ENCODE assay signal across 1 cellular context in genomic region chr17:7214300-7215135, GRCh38.
A peak's percentile ranks its signal among the peaks of the same experiment; 100 is the strongest.
TF ChIP-seq lines count a peak whose summit lies in the region.

No MANE protein-coding gene starts in this region.

TF ChIP-seq in K562, 482 proteins besides CTCF, POLR2A, EP300 and RAD21 (continued from another document and continues in another):
- TF ChIP-seq ZFP91 (CRISPR knock-in tag; IDR thresholded peaks at IDR 0.05) (no peak), CHD2 (IDR thresholded peaks at IDR 0.05; ENCODE audit: low read depth, low read length) (0 out of 2 replicates have a peak, but pooled peaks have one; percentile 21), MTA1 (IDR thresholded peaks at IDR 0.05; ENCODE audit: borderline replicate concordance) (no peak), ZNF354B (CRISPR knock-in tag; IDR thresholded peaks at IDR 0.05) (no peak), SMC3 (conservative IDR thresholded peaks at IDR 0.05; ENCODE audit: insufficient read depth, low read depth, low read length) (no peak), NCOA4 (IDR thresholded peaks at IDR 0.05; ENCODE audit: partially characterized antibody) (no peak), NFXL1 (CRISPR knock-in tag; IDR thresholded peaks at IDR 0.05) (no peak), ZC3H11A (IDR thresholded peaks at IDR 0.05; ENCODE audit: low read depth, low read length) (no peak), ZNF785 (CRISPR knock-in tag; IDR thresholded peaks at IDR 0.05) (no peak), ZNF197 (CRISPR knock-in tag; IDR thresholded peaks at IDR 0.05; ENCODE audit: low read depth) (no peak), SETDB1 (IDR thresholded peaks at IDR 0.05; ENCODE audit: low read length) (no peak), HDAC8 (tag; IDR thresholded peaks at IDR 0.05) (no peak), VEZF1 (CRISPR knock-in tag; IDR thresholded peaks at IDR 0.05) (peak; percentile 92), SMARCA4 (IDR thresholded peaks at IDR 0.05) (no peak), E2F3 (CRISPR knock-in tag; IDR thresholded peaks at IDR 0.05) (peak; percentile 59; the same call in 1 of the 2 replicates), ZNF146 (CRISPR knock-in tag; IDR thresholded peaks at IDR 0.05; ENCODE audit: unreplicated experiment) (no peak), TCF7 (IDR thresholded peaks at IDR 0.05; ENCODE audit: borderline replicate concordance) (no peak), NFRKB (IDR thresholded peaks at IDR 0.05; ENCODE audit: low read depth) (no peak), MIER1 (IDR thresholded peaks at IDR 0.05; ENCODE audit: low read depth) (0 out of 2 replicates have a peak, but pooled peaks have one; percentile 13), SPI1 (IDR thresholded peaks at IDR 0.05; ENCODE audit: borderline replicate concordance, low read depth, low read length) (0 out of 2 replicates have a peak, but pooled peaks have one; percentile 18), ELK3 (CRISPR knock-in tag; IDR thresholded peaks at IDR 0.05) (no peak), NCOA1 (IDR thresholded peaks at IDR 0.05; ENCODE audit: low read depth) (no peak), SIN3A (IDR thresholded peaks at IDR 0.05; ENCODE audit: borderline replicate concordance in 2 of 2, control insufficient read depth in 1 of 2, low read depth in 2 of 2, low read length in 2 of 2) (no peak), ARHGAP35 (IDR thresholded peaks at IDR 0.05; ENCODE audit: partially characterized antibody) (no peak), ZNF134 (CRISPR knock-in tag; conservative IDR thresholded peaks at IDR 0.05) (no peak), ZNF174 (CRISPR knock-in tag; IDR thresholded peaks at IDR 0.05) (no peak), RB1 (IDR thresholded peaks at IDR 0.05; ENCODE audit: low read depth) (peak; percentile 20; the same call in 1 of the 2 replicates), ZBTB49 (CRISPR knock-in tag; IDR thresholded peaks at IDR 0.05; ENCODE audit: borderline replicate concordance) (0 out of 2 replicates have a peak, but pooled peaks have one; percentile 49), TAF15 (IDR thresholded peaks at IDR 0.05; ENCODE audit: low read depth, low read length) (no peak), KHSRP (IDR thresholded peaks at IDR 0.05) (no peak), TOE1 (IDR thresholded peaks at IDR 0.05; ENCODE audit: borderline replicate concordance) (0 out of 2 replicates have a peak, but pooled peaks have one; percentile 35), TOE1 (CRISPR knock-in tag; IDR thresholded peaks at IDR 0.05; ENCODE audit: borderline replicate concordance, low read depth) (no peak), HBP1 (CRISPR knock-in tag; IDR thresholded peaks at IDR 0.05) (peak; percentile 64; the same call in 1 of the 2 replicates), HDGF (IDR thresholded peaks at IDR 0.05) (no peak), ATF7 (IDR thresholded peaks at IDR 0.05) (no peak; the same call in 1 of the 2 replicates), ELF1 (tag; IDR thresholded peaks at IDR 0.05) (no peak), ZNF3 (CRISPR knock-in tag; IDR thresholded peaks at IDR 0.05) (no peak), BHLHE40 (IDR thresholded peaks at IDR 0.05; ENCODE audit: low read length) (no peak), SREBF2 (CRISPR knock-in tag; IDR thresholded peaks at IDR 0.05) (no peak), CTBP1 (IDR thresholded peaks at IDR 0.05; ENCODE audit: borderline replicate concordance) (peak; percentile 86; the same call in 1 of the 2 replicates), TEAD1 (CRISPR knock-in tag; IDR thresholded peaks at IDR 0.05) (no peak), ELK1 (CRISPR knock-in tag; IDR thresholded peaks at IDR 0.05) (no peak)
- TF ChIP-seq, protein P1, sequence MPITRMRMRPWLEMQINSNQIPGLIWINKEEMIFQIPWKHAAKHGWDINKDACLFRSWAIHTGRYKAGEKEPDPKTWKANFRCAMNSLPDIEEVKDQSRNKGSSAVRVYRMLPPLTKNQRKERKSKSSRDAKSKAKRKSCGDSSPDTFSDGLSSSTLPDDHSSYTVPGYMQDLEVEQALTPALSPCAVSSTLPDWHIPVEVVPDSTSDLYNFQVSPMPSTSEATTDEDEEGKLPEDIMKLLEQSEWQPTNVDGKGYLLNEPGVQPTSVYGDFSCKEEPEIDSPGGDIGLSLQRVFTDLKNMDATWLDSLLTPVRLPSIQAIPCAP (CRISPR knock-in tag; IDR thresholded peaks at IDR 0.05; ENCODE audit: borderline replicate concordance): no peak
- TF ChIP-seq, protein P2, sequence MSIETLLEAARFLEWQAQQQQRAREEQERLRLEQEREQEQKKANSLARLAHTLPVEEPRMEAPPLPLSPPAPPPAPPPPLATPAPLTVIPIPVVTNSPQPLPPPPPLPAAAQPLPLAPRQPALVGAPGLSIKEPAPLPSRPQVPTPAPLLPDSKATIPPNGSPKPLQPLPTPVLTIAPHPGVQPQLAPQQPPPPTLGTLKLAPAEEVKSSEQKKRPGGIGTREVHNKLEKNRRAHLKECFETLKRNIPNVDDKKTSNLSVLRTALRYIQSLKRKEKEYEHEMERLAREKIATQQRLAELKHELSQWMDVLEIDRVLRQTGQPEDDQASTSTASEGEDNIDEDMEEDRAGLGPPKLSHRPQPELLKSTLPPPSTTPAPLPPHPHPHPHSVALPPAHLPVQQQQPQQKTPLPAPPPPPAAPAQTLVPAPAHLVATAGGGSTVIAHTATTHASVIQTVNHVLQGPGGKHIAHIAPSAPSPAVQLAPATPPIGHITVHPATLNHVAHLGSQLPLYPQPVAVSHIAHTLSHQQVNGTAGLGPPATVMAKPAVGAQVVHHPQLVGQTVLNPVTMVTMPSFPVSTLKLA (conservative IDR thresholded peaks at IDR 0.05): peak in 1 of 2 experiments; percentile 29; a peak in 1 of 4 replicates
- TF ChIP-seq, protein P3, sequence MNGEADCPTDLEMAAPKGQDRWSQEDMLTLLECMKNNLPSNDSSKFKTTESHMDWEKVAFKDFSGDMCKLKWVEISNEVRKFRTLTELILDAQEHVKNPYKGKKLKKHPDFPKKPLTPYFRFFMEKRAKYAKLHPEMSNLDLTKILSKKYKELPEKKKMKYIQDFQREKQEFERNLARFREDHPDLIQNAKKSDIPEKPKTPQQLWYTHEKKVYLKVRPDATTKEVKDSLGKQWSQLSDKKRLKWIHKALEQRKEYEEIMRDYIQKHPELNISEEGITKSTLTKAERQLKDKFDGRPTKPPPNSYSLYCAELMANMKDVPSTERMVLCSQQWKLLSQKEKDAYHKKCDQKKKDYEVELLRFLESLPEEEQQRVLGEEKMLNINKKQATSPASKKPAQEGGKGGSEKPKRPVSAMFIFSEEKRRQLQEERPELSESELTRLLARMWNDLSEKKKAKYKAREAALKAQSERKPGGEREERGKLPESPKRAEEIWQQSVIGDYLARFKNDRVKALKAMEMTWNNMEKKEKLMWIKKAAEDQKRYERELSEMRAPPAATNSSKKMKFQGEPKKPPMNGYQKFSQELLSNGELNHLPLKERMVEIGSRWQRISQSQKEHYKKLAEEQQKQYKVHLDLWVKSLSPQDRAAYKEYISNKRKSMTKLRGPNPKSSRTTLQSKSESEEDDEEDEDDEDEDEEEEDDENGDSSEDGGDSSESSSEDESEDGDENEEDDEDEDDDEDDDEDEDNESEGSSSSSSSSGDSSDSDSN (IDR thresholded peaks at IDR 0.05; ENCODE audit: borderline replicate concordance in 1 of 2, low read depth in 2 of 2, low read length in 2 of 2): no peak
- TF ChIP-seq, protein P4, sequence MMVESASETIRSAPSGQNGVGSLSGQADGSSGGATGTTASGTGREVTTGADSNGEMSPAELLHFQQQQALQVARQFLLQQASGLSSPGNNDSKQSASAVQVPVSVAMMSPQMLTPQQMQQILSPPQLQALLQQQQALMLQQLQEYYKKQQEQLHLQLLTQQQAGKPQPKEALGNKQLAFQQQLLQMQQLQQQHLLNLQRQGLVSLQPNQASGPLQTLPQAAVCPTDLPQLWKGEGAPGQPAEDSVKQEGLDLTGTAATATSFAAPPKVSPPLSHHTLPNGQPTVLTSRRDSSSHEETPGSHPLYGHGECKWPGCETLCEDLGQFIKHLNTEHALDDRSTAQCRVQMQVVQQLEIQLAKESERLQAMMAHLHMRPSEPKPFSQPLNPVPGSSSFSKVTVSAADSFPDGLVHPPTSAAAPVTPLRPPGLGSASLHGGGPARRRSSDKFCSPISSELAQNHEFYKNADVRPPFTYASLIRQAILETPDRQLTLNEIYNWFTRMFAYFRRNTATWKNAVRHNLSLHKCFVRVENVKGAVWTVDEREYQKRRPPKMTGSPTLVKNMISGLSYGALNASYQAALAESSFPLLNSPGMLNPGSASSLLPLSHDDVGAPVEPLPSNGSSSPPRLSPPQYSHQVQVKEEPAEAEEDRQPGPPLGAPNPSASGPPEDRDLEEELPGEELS (CRISPR knock-in tag; IDR thresholded peaks at IDR 0.05; ENCODE audit: borderline replicate concordance): no peak
- TF ChIP-seq, protein P5, sequence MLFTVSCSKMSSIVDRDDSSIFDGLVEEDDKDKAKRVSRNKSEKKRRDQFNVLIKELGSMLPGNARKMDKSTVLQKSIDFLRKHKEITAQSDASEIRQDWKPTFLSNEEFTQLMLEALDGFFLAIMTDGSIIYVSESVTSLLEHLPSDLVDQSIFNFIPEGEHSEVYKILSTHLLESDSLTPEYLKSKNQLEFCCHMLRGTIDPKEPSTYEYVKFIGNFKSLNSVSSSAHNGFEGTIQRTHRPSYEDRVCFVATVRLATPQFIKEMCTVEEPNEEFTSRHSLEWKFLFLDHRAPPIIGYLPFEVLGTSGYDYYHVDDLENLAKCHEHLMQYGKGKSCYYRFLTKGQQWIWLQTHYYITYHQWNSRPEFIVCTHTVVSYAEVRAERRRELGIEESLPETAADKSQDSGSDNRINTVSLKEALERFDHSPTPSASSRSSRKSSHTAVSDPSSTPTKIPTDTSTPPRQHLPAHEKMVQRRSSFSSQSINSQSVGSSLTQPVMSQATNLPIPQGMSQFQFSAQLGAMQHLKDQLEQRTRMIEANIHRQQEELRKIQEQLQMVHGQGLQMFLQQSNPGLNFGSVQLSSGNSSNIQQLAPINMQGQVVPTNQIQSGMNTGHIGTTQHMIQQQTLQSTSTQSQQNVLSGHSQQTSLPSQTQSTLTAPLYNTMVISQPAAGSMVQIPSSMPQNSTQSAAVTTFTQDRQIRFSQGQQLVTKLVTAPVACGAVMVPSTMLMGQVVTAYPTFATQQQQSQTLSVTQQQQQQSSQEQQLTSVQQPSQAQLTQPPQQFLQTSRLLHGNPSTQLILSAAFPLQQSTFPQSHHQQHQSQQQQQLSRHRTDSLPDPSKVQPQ (CRISPR knock-in tag; IDR thresholded peaks at IDR 0.05; ENCODE audit: borderline replicate concordance): no peak
